In genomic region chr7:83691095-83691494, GRCh38 we compare ENCODE assay signal across 15 cellular contexts. TPM values are rescaled to one million over a fixed set of nuclear protein-coding genes. Genes with fewer than 3 reads are reported as not detected.
DNase-seq lines count a peak whose midpoint lies in the region; ATAC-seq and TF ChIP-seq lines count a peak whose summit lies in the region.
"Had no signal": no experiment of that assay in that cellular context is flagged by ENCODE, and none has a peak within 500 bp of the region (broad histone marks: within the 10 kb centered on the region; RNA-seq: fewer than 3 reads in every experiment).

No MANE protein-coding gene starts in this region.

- H3K36me3 Mint-ChIP-seq in H9 (ENCODE audit: insufficient read depth in 1 of 3, low read depth in 3 of 3) (peaks cover 0 to 8% (median 2%) of the 10 kb centered on the region in 3 experiments; a peak in 2 of 7 replicates), WTC11 (no peaks in the 10 kb centered on the region)
- H3K36me3 Mint-ChIP-seq: CD4-positive, CD25-positive, alpha-beta regulatory T cell had no signal

- H4K91ac ChIP-seq in H9 (ENCODE audit: insufficient read length, low read depth, low read length): no peak overlapping the region
- H4K91ac ChIP-seq in trophoblast cell (ENCODE audit: low read depth, low read length): no peak overlapping the region

- H3K27me3 Mint-ChIP-seq in H9 (ENCODE audit: low read depth) (peaks cover 39% of the 10 kb centered on the region), WTC11 (ENCODE audit: low read depth) (peaks cover 47% of the 10 kb centered on the region)
- H3K27me3 Mint-ChIP-seq: CD4-positive, CD25-positive, alpha-beta regulatory T cell had no signal

- no peaks in the 10 kb centered on the region for H4K20me1 ChIP-seq in H9 (ENCODE audit: control insufficient read depth, insufficient read depth, insufficient read length)
- H4K20me1 ChIP-seq: BLaER1 treated with 17β-estradiol and CSF1 and Interleukin-3, amounts not matched to agents 10 nM and 100 nM had no signal

- peak; percentile 63 for ATAC-seq in WTC11
- no peak for ATAC-seq in right lobe of liver
- ATAC-seq: GM12878 had no signal

- peak; percentile 45 for DNase-seq in H9
- DNase-seq in WTC11 (ENCODE audit: low spot score): peak; percentile 38
- DNase-seq in iPS-NIHi7 (ENCODE audit: extremely low spot score): peak; percentile 15
- DNase-seq in trophoblast cell: no peak
- no peak for DNase-seq in effector CD8-positive, alpha-beta T cell (lab: John Stamatoyannopoulos, UW)
- no peak for DNase-seq in right lobe of liver
- DNase-seq in superior temporal gyrus (ENCODE audit: extremely low spot score): no peak
- DNase-seq: ACHN; Calu3; CD4-positive, CD25-positive, alpha-beta regulatory T cell; DMS 273 treated with DMSO at 0.1 percent for 48 hours; H7 had no signal

- H3K14ac ChIP-seq in H9 (ENCODE audit: insufficient read depth, low read length) (no peak overlapping the region), trophoblast cell (ENCODE audit: low read length) (no peak overlapping the region)

- TF ChIP-seq CTCF in H9 (conservative IDR thresholded peaks at IDR 0.05) (no peak), WTC11 (IDR thresholded peaks at IDR 0.05) (no peak), right lobe of liver (IDR thresholded peaks at IDR 0.05) (no peak)

- no peak overlapping the region for H2AK5ac ChIP-seq in H9 (ENCODE audit: insufficient read length, low read length)
- no peak overlapping the region for H2AK5ac ChIP-seq in trophoblast cell (ENCODE audit: low read length)

- H2BK15ac ChIP-seq in H9 (ENCODE audit: low read depth, low read length): no peak overlapping the region

- H4K8ac ChIP-seq in H9 (replicated peaks; ENCODE audit: insufficient read length, low read depth, low read length): no peak overlapping the region
- no peak overlapping the region for H4K8ac ChIP-seq in trophoblast cell (ENCODE audit: low read depth, low read length)

- no peaks in the 10 kb centered on the region for H3K23me2 ChIP-seq in H9 (ENCODE audit: insufficient read length, low read depth, low read length, poor library complexity, severe bottlenecking)

- H3K79me1 ChIP-seq in H9 (ENCODE audit: insufficient read depth, low read depth, low read length, poor library complexity, severe bottlenecking) (no peaks in the 10 kb centered on the region), trophoblast cell (ENCODE audit: low read length) (no peaks in the 10 kb centered on the region)

- H3K36me3 ChIP-seq in trophoblast cell (ENCODE audit: control insufficient read depth in 1 of 2, insufficient read depth in 2 of 2, low read length in 2 of 2) (no peaks in the 10 kb centered on the region), right lobe of liver (no peaks in the 10 kb centered on the region)
- H3K36me3 ChIP-seq: BLaER1 treated with 17β-estradiol and CSF1 and Interleukin-3, amounts not matched to agents 10 nM and 100 nM had no signal

- H3K27ac Mint-ChIP-seq in H9 (peak overlapping the region; percentile 31 to 96 (median 85)), WTC11 (peak overlapping the region; percentile 73)

- H3K23ac ChIP-seq in H9 (ENCODE audit: insufficient read length, low read depth, low read length): no peak overlapping the region
- no peak overlapping the region for H3K23ac ChIP-seq in trophoblast cell (ENCODE audit: low read length)

- H3K4me1 ChIP-seq in H9 (ENCODE audit: insufficient read depth, low read length) (peaks cover 17% of the 10 kb centered on the region; the same call in 1 of the 2 replicates), trophoblast cell (ENCODE audit: control insufficient read depth in 1 of 2, insufficient read depth in 2 of 2, low read length in 2 of 2) (no peaks in the 10 kb centered on the region), right lobe of liver (no peaks in the 10 kb centered on the region)
- H3K4me1 ChIP-seq: BLaER1 treated with 17β-estradiol and CSF1 and Interleukin-3, amounts not matched to agents 10 nM and 100 nM had no signal

- peaks cover 12% of the 10 kb centered on the region; the same call in 1 of the 2 replicates for H3K27me3 ChIP-seq in H9 (ENCODE audit: insufficient read depth, low read length)
- no peaks in the 10 kb centered on the region for H3K27me3 ChIP-seq in trophoblast cell (ENCODE audit: insufficient read depth, low read length)
- no peaks in the 10 kb centered on the region for H3K27me3 ChIP-seq in right lobe of liver
- H3K27me3 ChIP-seq: BLaER1 treated with 17β-estradiol and CSF1 and Interleukin-3, amounts not matched to agents 10 nM and 100 nM had no signal

- no CpG with 5 or more reads among the region's 4 CpGs for WGBS in H9 (ENCODE audit: extremely low coverage, insufficient read length, low lambda C conversion rate)
- no CpG with 5 or more reads among the region's 4 CpGs for WGBS in trophoblast cell (ENCODE audit: extremely low coverage, insufficient coverage, insufficient read length)
- 27% methylated on average over 4 of the region's 4 CpGs for WGBS in right lobe of liver (ENCODE audit: insufficient coverage, low coverage, low lambda C conversion rate, missing lambda C conversion rate)

- H3T11ph ChIP-seq in H9 (ENCODE audit: low read length): no peak overlapping the region

- H2BK120ac ChIP-seq in H9 (ENCODE audit: low read depth, low read length, poor library complexity, severe bottlenecking): no peak overlapping the region
- H2BK120ac ChIP-seq in trophoblast cell (ENCODE audit: insufficient read depth, low read length, poor library complexity): no peak overlapping the region

- H3K4me3 ChIP-seq in trophoblast cell (ENCODE audit: low read depth, low read length): peak overlapping the region; percentile 43
- H3K4me3 ChIP-seq in right lobe of liver: no peak overlapping the region
- H3K4me3 ChIP-seq: BLaER1 treated with 17β-estradiol and CSF1 and Interleukin-3, amounts not matched to agents 10 nM and 100 nM; GM12878 had no signal

- peak overlapping the region; percentile 14 to 27; a peak in 3 of 5 replicates for H3K4me3 Mint-ChIP-seq in H9
- no peak overlapping the region for H3K4me3 Mint-ChIP-seq in WTC11

- CTCF ChIA-PET in WTC11 (lab: Charles Lee): no interaction called here

- no peak for TF ChIP-seq POLR2A in right lobe of liver (IDR thresholded peaks at IDR 0.05)

- H4K5ac ChIP-seq in H9 (ENCODE audit: insufficient read length, low read depth, low read length): no peak overlapping the region

- H2AFZ ChIP-seq in H9 (ENCODE audit: low read length) (no peak overlapping the region), trophoblast cell (ENCODE audit: insufficient read depth, low read length, poor library complexity) (no peak overlapping the region)

- H3K9me3 Mint-ChIP-seq in H9 (peaks cover 2 to 10% of the 10 kb centered on the region in 2 experiments; a peak in 2 of 5 replicates), WTC11 (no peaks in the 10 kb centered on the region)

- no peak overlapping the region for H4K12ac ChIP-seq in trophoblast cell (ENCODE audit: low read depth, low read length)

- no peak overlapping the region for H3K9ac ChIP-seq in H9 (ENCODE audit: extremely low read depth, insufficient read length, low read length)
- H3K9ac ChIP-seq in trophoblast cell (ENCODE audit: low read length): no peak overlapping the region
- H3K9ac ChIP-seq: BLaER1 treated with 17β-estradiol and CSF1 and Interleukin-3, amounts not matched to agents 10 nM and 100 nM had no signal

- H3K4ac ChIP-seq in H9 (ENCODE audit: low read depth, low read length) (no peak overlapping the region), trophoblast cell (ENCODE audit: low read depth, low read length) (no peak overlapping the region)

- H3K4me2 ChIP-seq in H9 (ENCODE audit: insufficient read depth, insufficient read length, low read length) (no peak overlapping the region), trophoblast cell (ENCODE audit: low read length) (no peak overlapping the region)
- H3K4me2 ChIP-seq: BLaER1 treated with 17β-estradiol and CSF1 and Interleukin-3, amounts not matched to agents 10 nM and 100 nM had no signal

- no peak overlapping the region for H3K27ac ChIP-seq in H9 (ENCODE audit: insufficient read length, low read depth, low read length)
- no peak overlapping the region for H3K27ac ChIP-seq in trophoblast cell (ENCODE audit: low read depth, low read length)
- H3K27ac ChIP-seq in right lobe of liver: no peak overlapping the region
- H3K27ac ChIP-seq: BLaER1 treated with 17β-estradiol and CSF1 and Interleukin-3, amounts not matched to agents 10 nM and 100 nM had no signal

- H2BK12ac ChIP-seq in H9 (ENCODE audit: insufficient read length, low read depth, low read length) (no peak overlapping the region), trophoblast cell (ENCODE audit: low read length) (no peak overlapping the region)

- H3K79me2 ChIP-seq in H9 (ENCODE audit: insufficient read depth, low read length): no peaks in the 10 kb centered on the region
- H3K79me2 ChIP-seq in trophoblast cell (ENCODE audit: control insufficient read depth, insufficient read depth, low read length, poor library complexity): no peaks in the 10 kb centered on the region

- H3K9me3 ChIP-seq in H9 (ENCODE audit: control insufficient read depth, low read depth, low read length) (no peaks in the 10 kb centered on the region), trophoblast cell (ENCODE audit: insufficient read depth, low read depth, low read length) (no peaks in the 10 kb centered on the region), right lobe of liver (no peaks in the 10 kb centered on the region)
- H3K9me3 ChIP-seq: BLaER1 treated with 17β-estradiol and CSF1 and Interleukin-3, amounts not matched to agents 10 nM and 100 nM had no signal

- no peak overlapping the region for H3K56ac ChIP-seq in H9 (ENCODE audit: insufficient read length, low read depth, low read length)

- H2BK5ac ChIP-seq in H9 (ENCODE audit: insufficient read length, low read length) (no peak overlapping the region), trophoblast cell (ENCODE audit: low read depth, low read length, poor library complexity) (no peak overlapping the region)

- H3K18ac ChIP-seq in H9 (ENCODE audit: insufficient read length, low read depth, low read length): no peak overlapping the region
- no peak overlapping the region for H3K18ac ChIP-seq in trophoblast cell (ENCODE audit: low read length)

- intact Hi-C loops in right lobe of liver (cut with DNase I): no loop called here

- H3K4me1 Mint-ChIP-seq in H9 (peaks cover 74 to 85% of the 10 kb centered on the region in 2 experiments), WTC11 (peaks cover 81% of the 10 kb centered on the region)
- H3K4me1 Mint-ChIP-seq: CD4-positive, CD25-positive, alpha-beta regulatory T cell had no signal

- H2BK20ac ChIP-seq in H9 (ENCODE audit: low read depth, low read length, poor library complexity, severe bottlenecking): no peak overlapping the region

- POLR2A ChIA-PET in WTC11 (lab: Charles Lee): no interaction called here

RNA-seq across cellular contexts. Expression of gene SEMA3E, which starts 42.2 kb away (rescaled TPM):
- total RNA-seq in H9 (2021): 0.39 and 0.61 TPM in 2 replicates
- total RNA-seq in WTC11 (2021): 0.76 to 2.5 TPM (median 1.5 TPM) in 3 replicates
- polyA plus RNA-seq in trophoblast cell (2013): 0.18 and 0.23 TPM in 2 replicates
- 1 to 10 TPM in 1 of 6 experiments, under 1 TPM in 5; 0.06 to 1.0 (median 0.32) TPM for total RNA-seq in right lobe of liver
- total RNA-seq: CD4-positive, CD25-positive, alpha-beta regulatory T cell; HT1080 had no signal
- polyA plus RNA-seq: CD4-positive, CD25-positive, alpha-beta regulatory T cell had no signal

Comparison
In these comparisons a context has a peak if more than half of its experiments do, and no peak if none do; other contexts are left out.
1. DNase-seq: peak in H9 (single experiment), WTC11 (single experiment) and iPS-NIHi7 (single experiment); none in trophoblast cell (0 of 2), effector CD8-positive, alpha-beta T cell (single experiment), right lobe of liver (0 of 3) and superior temporal gyrus (single experiment).